ENCODE assay signal across 1 cellular context in genomic region chr2:180980185-180980942, GRCh38.
TF ChIP-seq lines count a peak whose summit lies in the region.

UBE2E3 (plus strand) TSS chr2:180980605; CDS start chr2:180982043, 1,438 bp downstream.

TF ChIP-seq in HepG2, 621 proteins besides CTCF, POLR2A, EP300 and RAD21 (continued from another document):
- no peak for TF ChIP-seq ZNF598 (CRISPR knock-in tag; IDR thresholded peaks at IDR 0.05; ENCODE audit: borderline replicate concordance)
- TF ChIP-seq, protein P1, sequence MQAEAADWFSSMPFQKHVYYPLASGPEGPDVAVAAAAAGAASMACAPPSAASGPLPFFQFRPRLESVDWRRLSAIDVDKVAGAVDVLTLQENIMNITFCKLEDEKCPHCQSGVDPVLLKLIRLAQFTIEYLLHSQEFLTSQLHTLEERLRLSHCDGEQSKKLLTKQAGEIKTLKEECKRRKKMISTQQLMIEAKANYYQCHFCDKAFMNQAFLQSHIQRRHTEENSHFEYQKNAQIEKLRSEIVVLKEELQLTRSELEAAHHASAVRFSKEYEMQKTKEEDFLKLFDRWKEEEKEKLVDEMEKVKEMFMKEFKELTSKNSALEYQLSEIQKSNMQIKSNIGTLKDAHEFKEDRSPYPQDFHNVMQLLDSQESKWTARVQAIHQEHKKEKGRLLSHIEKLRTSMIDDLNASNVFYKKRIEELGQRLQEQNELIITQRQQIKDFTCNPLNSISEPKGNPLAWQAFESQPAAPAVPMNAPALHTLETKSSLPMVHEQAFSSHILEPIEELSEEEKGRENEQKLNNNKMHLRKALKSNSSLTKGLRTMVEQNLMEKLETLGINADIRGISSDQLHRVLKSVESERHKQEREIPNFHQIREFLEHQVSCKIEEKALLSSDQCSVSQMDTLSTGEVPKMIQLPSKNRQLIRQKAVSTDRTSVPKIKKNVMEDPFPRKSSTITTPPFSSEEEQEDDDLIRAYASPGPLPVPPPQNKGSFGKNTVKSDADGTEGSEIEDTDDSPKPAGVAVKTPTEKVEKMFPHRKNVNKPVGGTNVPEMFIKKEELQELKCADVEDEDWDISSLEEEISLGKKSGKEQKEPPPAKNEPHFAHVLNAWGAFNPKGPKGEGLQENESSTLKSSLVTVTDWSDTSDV (CRISPR knock-in tag; IDR thresholded peaks at IDR 0.05) = no peak
- no peak for TF ChIP-seq FOSL1 (CRISPR knock-in tag; IDR thresholded peaks at IDR 0.05; ENCODE audit: borderline replicate concordance)
- peak; percentile 86; the same call in 1 of the 2 replicates for TF ChIP-seq RARG (CRISPR knock-in tag; IDR thresholded peaks at IDR 0.05; ENCODE audit: low read depth)
- peak; percentile 58; the same call in 1 of the 2 replicates for TF ChIP-seq NFYB (CRISPR knock-in tag; IDR thresholded peaks at IDR 0.05)
- 0 out of 2 replicates have a peak, but pooled peaks have one; percentile 34 for TF ChIP-seq ZNF34 (CRISPR knock-in tag; IDR thresholded peaks at IDR 0.05; ENCODE audit: borderline replicate concordance)
- TF ChIP-seq PHF21A (CRISPR knock-in tag; IDR thresholded peaks at IDR 0.05) = no peak; the same call in 1 of the 2 replicates
- TF ChIP-seq HNRNPUL1 (IDR thresholded peaks at IDR 0.05; ENCODE audit: low read depth, low read length) = no peak
- peak; percentile 65 for TF ChIP-seq ZNF574 (CRISPR knock-in tag; IDR thresholded peaks at IDR 0.05)
- TF ChIP-seq MATR3 (CRISPR knock-in tag; IDR thresholded peaks at IDR 0.05) = no peak
- no peak; the same call in 1 of the 2 replicates for TF ChIP-seq ZNF543 (CRISPR knock-in tag; IDR thresholded peaks at IDR 0.05)
- TF ChIP-seq HNF4A (CRISPR knock-in tag; IDR thresholded peaks at IDR 0.05) = no peak
- TF ChIP-seq NCOR1 (IDR thresholded peaks at IDR 0.05; ENCODE audit: borderline replicate concordance, low read length) = no peak
- TF ChIP-seq AGO1 (IDR thresholded peaks at IDR 0.05; ENCODE audit: low read depth, low read length, poor library complexity, severe bottlenecking) = no peak
- TF ChIP-seq AHR (CRISPR knock-in tag; IDR thresholded peaks at IDR 0.05) = no peak
- TF ChIP-seq ZNF619 (CRISPR knock-in tag; IDR thresholded peaks at IDR 0.05) = no peak
- peak; percentile 87 for TF ChIP-seq RBFOX2 (IDR thresholded peaks at IDR 0.05; ENCODE audit: low read depth, low read length)
- TF ChIP-seq ZNF180 (CRISPR knock-in tag; IDR thresholded peaks at IDR 0.05; ENCODE audit: borderline replicate concordance, low read depth) = no peak
- no peak; the same call in 1 of the 2 replicates for TF ChIP-seq ZNF547 (CRISPR knock-in tag; IDR thresholded peaks at IDR 0.05)
- TF ChIP-seq FOXC1 (CRISPR knock-in tag; IDR thresholded peaks at IDR 0.05; ENCODE audit: borderline replicate concordance) = peak; percentile 51; the same call in 1 of the 2 replicates
- TF ChIP-seq HNRNPL (IDR thresholded peaks at IDR 0.05; ENCODE audit: low read depth, low read length) = no peak
- no peak for TF ChIP-seq ZFP36 (IDR thresholded peaks at IDR 0.05; ENCODE audit: borderline replicate concordance, low read depth, low read length, partially characterized antibody)
- peak; percentile 10; the same call in 1 of the 2 replicates for TF ChIP-seq MED13 (CRISPR knock-in tag; IDR thresholded peaks at IDR 0.05)
- TF ChIP-seq ZFP41 (CRISPR knock-in tag; IDR thresholded peaks at IDR 0.05; ENCODE audit: borderline replicate concordance) = no peak
- no peak for TF ChIP-seq ZBTB7B (CRISPR knock-in tag; IDR thresholded peaks at IDR 0.05)
- no peak for TF ChIP-seq REL (CRISPR knock-in tag; conservative IDR thresholded peaks at IDR 0.05)
- TF ChIP-seq MIXL1 (CRISPR knock-in tag; IDR thresholded peaks at IDR 0.05) = no peak
- TF ChIP-seq RNF2 (conservative IDR thresholded peaks at IDR 0.05; ENCODE audit: low read depth) = peak; percentile 90
- no peak for TF ChIP-seq TRAFD1 (CRISPR knock-in tag; IDR thresholded peaks at IDR 0.05; ENCODE audit: borderline replicate concordance)
- no peak for TF ChIP-seq HMGA1 (CRISPR knock-in tag; conservative IDR thresholded peaks at IDR 0.05)
- TF ChIP-seq ZNF276 (CRISPR knock-in tag; IDR thresholded peaks at IDR 0.05; ENCODE audit: low read depth) = peak; percentile 63
- peak; percentile 85 for TF ChIP-seq TOPORS (CRISPR knock-in tag; IDR thresholded peaks at IDR 0.05)
- TF ChIP-seq HOXA3 (CRISPR knock-in tag; IDR thresholded peaks at IDR 0.05) = peak; percentile 68; the same call in 1 of the 2 replicates
- TF ChIP-seq PHF5A (CRISPR knock-in tag; IDR thresholded peaks at IDR 0.05; ENCODE audit: low read depth, unreplicated experiment) = no peak
- no peak for TF ChIP-seq KAT7 (CRISPR knock-in tag; IDR thresholded peaks at IDR 0.05; ENCODE audit: borderline replicate concordance)
- peak; percentile 19; the same call in 1 of the 2 replicates for TF ChIP-seq SP2 (CRISPR knock-in tag; IDR thresholded peaks at IDR 0.05)
- TF ChIP-seq POLR2AphosphoS5 (IDR thresholded peaks at IDR 0.05; ENCODE audit: low read depth, low read length) = no peak
